Comparison of ENCODE assay signal across 8 cellular contexts in genomic region chrX:16712116-16712824, GRCh38. TPM values are rescaled to one million over a fixed set of nuclear protein-coding genes. Genes with fewer than 3 reads are reported as not detected.
DNase-seq lines count a peak whose midpoint lies in the region; ATAC-seq, FAIRE-seq and TF ChIP-seq lines count a peak whose summit lies in the region.

TSS of gene CTPS2 (minus strand) at chrX:16712669. CDS start at chrX:16702902, 9,767 bp downstream.

- H3K27ac ChIP-seq in upper lobe of left lung, result peak within 1 kb of the TSS; percentile 75 to 89 (median 84)

- peak; percentile 46 for DNase-seq in D341Med (ENCODE audit: low spot score)
- peak; percentile 77 for DNase-seq in RKO (ENCODE audit: low spot score)
- peak in 3 of 4 experiments; percentile 16 to 38 (median 31) for DNase-seq in activated naive CD4-positive, alpha-beta T cell (lab: John Stamatoyannopoulos, UW)
- peak; percentile 35 to 56 for DNase-seq in frontal cortex (ENCODE audit: low spot score in 2 of 2)
- peak; percentile 73 to 88 for DNase-seq in upper lobe of left lung

- H3K4me1 ChIP-seq in neuron (ENCODE audit: insufficient read depth, low read length) (peaks cover 8% of the 10 kb centered on the region), upper lobe of left lung (peaks cover 0 to 15% (median 2%) of the 10 kb centered on the region in 4 donors)

- WGBS in upper lobe of left lung, 2 donors, result 0 to 1% methylated on average over 5 to 43 of the region's 62 CpGs

- peaks cover 9% of the 10 kb centered on the region for H3K36me3 ChIP-seq in neuron (ENCODE audit: insufficient read depth, low read length)
- H3K36me3 ChIP-seq in upper lobe of left lung, result peaks cover 0 to 2% (median 0%) of the 10 kb centered on the region in 4 donors

- no peaks in the 10 kb centered on the region for H3K9me3 ChIP-seq in neuron (ENCODE audit: low read length)
- no peaks in the 10 kb centered on the region for H3K9me3 ChIP-seq in upper lobe of left lung

- H3K27me3 ChIP-seq in neuron (ENCODE audit: insufficient read depth, low read length) (no peaks in the 10 kb centered on the region), upper lobe of left lung (no peaks in the 10 kb centered on the region)

- H3K4me3 ChIP-seq in neuron (ENCODE audit: low read length) (peak within 1 kb of the TSS; percentile 61), upper lobe of left lung (peak within 1 kb of the TSS; percentile 62 to 83 (median 71))

- ATAC-seq in GM19438 (IDR thresholded peaks at IDR 0.05; ENCODE audit: low read depth, unreplicated experiment) (peak; percentile 87), HG03520 (IDR thresholded peaks at IDR 0.05; ENCODE audit: unreplicated experiment) (peak; percentile 79), upper lobe of left lung (ENCODE audit: low FRiP score in 2 of 2) (peak; percentile 90 to 95)

- H2AFZ ChIP-seq in neuron (ENCODE audit: low read depth, low read length), result peak within 1 kb of the TSS; percentile 97

- TF ChIP-seq CTCF in upper lobe of left lung (IDR thresholded peaks at IDR 0.05), result peak in 4 of 6 experiments; percentile 4 to 31 (median 15)

- no peak for TF ChIP-seq EP300 in upper lobe of left lung (IDR thresholded peaks at IDR 0.05)

- TF ChIP-seq POLR2A in upper lobe of left lung (IDR thresholded peaks at IDR 0.05), result peak in 2 of 4 donors; percentile 25 to 68

- FAIRE-seq in frontal cortex (lab: Jason Lieb, UNC), result no peak

RNA-seq across cellular contexts. Expression of gene CTPS2, which starts in this region (rescaled TPM):
- total RNA-seq in frontal cortex, result 26.5 TPM
- total RNA-seq in upper lobe of left lung, result 10 to 100 TPM in 3 of 6 donors, 1 to 10 TPM in 3; 5.1 to 30.1 (median 10.7) TPM

Comparison
In these comparisons a context has a peak if more than half of its experiments do, and no peak if none do; other contexts are left out.
1. Peak in every context shown above with its lines: DNase-seq, ATAC-seq, H3K4me3 ChIP-seq and H3K27ac ChIP-seq.